19 cellular contexts compared by ENCODE assay signal in genomic region chr18:30094556-30094955, GRCh38.
DNase-seq lines count a peak whose midpoint lies in the region; ATAC-seq, FAIRE-seq and TF ChIP-seq lines count a peak whose summit lies in the region.
"Had no signal": no experiment of that assay in that cellular context is flagged by ENCODE, and none has a peak within 500 bp of the region (broad histone marks: within the 10 kb centered on the region; RNA-seq: fewer than 3 reads in every experiment).

No MANE protein-coding gene starts in this region.

- H3K79me2 ChIP-seq in astrocyte (ENCODE audit: insufficient read depth, low read length): no peaks in the 10 kb centered on the region

- H3K27me3 ChIP-seq in astrocyte (ENCODE audit: insufficient read depth, low read length): no peaks in the 10 kb centered on the region
- H3K27me3 ChIP-seq: body of pancreas, transverse colon had no signal

- no peak for TF ChIP-seq POLR2A in GM12891 (IDR thresholded peaks at IDR 0.05; ENCODE audit: low read depth, low read length)

- H3K4me1 Mint-ChIP-seq in astrocyte (ENCODE audit: low read depth, unreplicated experiment): peaks cover 16% of the 10 kb centered on the region
- H3K4me1 Mint-ChIP-seq in stimulated activated effector memory CD8-positive, alpha-beta T cell treated with anti-CD3 and anti-CD28 coated beads, Interleukin-12 subunit alpha, Interleukin-12 subunit beta, amount 100 ng/mL, for 72 hours: no peaks in the 10 kb centered on the region
- H3K4me1 Mint-ChIP-seq in stimulated activated memory B cell treated with anti-CD40 and anti-IgM and Interleukin-4, amounts not matched to agents 10 μg/mL and 1 μg/mL and 100 μg/mL, for 72 hours: no peaks in the 10 kb centered on the region
- H3K4me1 Mint-ChIP-seq: IgD-negative memory B cell had no signal

- H2AFZ ChIP-seq in astrocyte (ENCODE audit: low read depth, low read length): no peak overlapping the region

- DNase-seq in DMS53 (lab: John Stamatoyannopoulos, UW): peak; percentile 2
- DNase-seq in DMS53 treated with DMSO at 0.1 percent for 48 hours (lab: John Stamatoyannopoulos, UW; ENCODE audit: unreplicated experiment): no peak
- peak; percentile 49 for DNase-seq in astrocyte (ENCODE audit: low read depth)
- peak; percentile 8 for DNase-seq in glomerular visceral epithelial cell (ENCODE audit: extremely low spot score)
- DNase-seq in stimulated activated effector memory CD8-positive, alpha-beta T cell treated with anti-CD3 and anti-CD28 coated beads, Interleukin-12 subunit alpha, Interleukin-12 subunit beta, amount 100 ng/mL, for 72 hours (ENCODE audit: low spot score in 2 of 2): no peak
- DNase-seq in GM12891 (ENCODE audit: insufficient read length, low spot score): no peak
- DNase-seq in stimulated activated naive CD4-positive, alpha-beta T cell (lab: John Stamatoyannopoulos, UW): no peak
- DNase-seq: activated CD8-positive, alpha-beta memory T cell treated with anti-CD3 and anti-CD28 coated beads for 24 hours; activated effector memory CD4-positive, alpha-beta T cell treated with anti-CD3 and anti-CD28 coated beads, Interleukin-2, amount 50 U/mL, for 16 hours; body of pancreas; CD4-positive, alpha-beta T cell; effector memory CD8-positive, alpha-beta T cell; kidney; NCI-H1092 treated with DMSO at 0.1 percent for 48 hours; transverse colon had no signal

- no peaks in the 10 kb centered on the region for H3K9me3 ChIP-seq in astrocyte (ENCODE audit: insufficient read depth, low read depth, low read length)
- H3K9me3 ChIP-seq: body of pancreas, transverse colon had no signal

- no peaks in the 10 kb centered on the region for H3K36me3 ChIP-seq in astrocyte (ENCODE audit: insufficient read depth, low read length)
- H3K36me3 ChIP-seq: transverse colon had no signal

- H3K4me1 ChIP-seq in astrocyte (ENCODE audit: insufficient read depth, low read length): no peaks in the 10 kb centered on the region
- H3K4me1 ChIP-seq: body of pancreas, transverse colon had no signal

- ATAC-seq in stimulated activated effector memory CD8-positive, alpha-beta T cell treated with anti-CD3 and anti-CD28 coated beads, Interleukin-12 subunit alpha, Interleukin-12 subunit beta, amount 100 ng/mL, for 72 hours: no peak
- no peak for ATAC-seq in stimulated activated memory B cell treated with anti-CD40 and anti-IgM and Interleukin-4, amounts not matched to agents 10 μg/mL and 1 μg/mL and 100 μg/mL, for 72 hours
- ATAC-seq: body of pancreas; effector memory CD8-positive, alpha-beta T cell had no signal

- H3K9ac ChIP-seq in astrocyte (ENCODE audit: low read length): no peak overlapping the region

- H4K20me1 ChIP-seq in astrocyte (ENCODE audit: insufficient read depth, low read length): no peaks in the 10 kb centered on the region

- no peaks in the 10 kb centered on the region for H3K9me3 Mint-ChIP-seq in astrocyte (ENCODE audit: unreplicated experiment)
- H3K9me3 Mint-ChIP-seq in stimulated activated effector memory CD8-positive, alpha-beta T cell treated with anti-CD3 and anti-CD28 coated beads, Interleukin-12 subunit alpha, Interleukin-12 subunit beta, amount 100 ng/mL, for 72 hours: peaks cover 9% of the 10 kb centered on the region
- H3K9me3 Mint-ChIP-seq in stimulated activated memory B cell treated with anti-CD40 and anti-IgM and Interleukin-4, amounts not matched to agents 10 μg/mL and 1 μg/mL and 100 μg/mL, for 72 hours: no peaks in the 10 kb centered on the region

- no peak for TF ChIP-seq CTCF in astrocyte (IDR thresholded peaks at IDR 0.05; ENCODE audit: insufficient read depth, low read depth, low read length)

- peak overlapping the region; percentile 99 for H3K27ac Mint-ChIP-seq in astrocyte (ENCODE audit: unreplicated experiment)
- H3K27ac Mint-ChIP-seq in stimulated activated effector memory CD8-positive, alpha-beta T cell treated with anti-CD3 and anti-CD28 coated beads, Interleukin-12 subunit alpha, Interleukin-12 subunit beta, amount 100 ng/mL, for 72 hours: no peak overlapping the region
- no peak overlapping the region for H3K27ac Mint-ChIP-seq in stimulated activated memory B cell treated with anti-CD40 and anti-IgM and Interleukin-4, amounts not matched to agents 10 μg/mL and 1 μg/mL and 100 μg/mL, for 72 hours
- H3K27ac Mint-ChIP-seq: CD4-positive, alpha-beta T cell; effector memory CD8-positive, alpha-beta T cell; IgD-negative memory B cell had no signal

- H3K4me3 ChIP-seq in astrocyte (ENCODE audit: insufficient read depth, low read depth, low read length): no peak overlapping the region
- H3K4me3 ChIP-seq: body of pancreas, transverse colon had no signal

- H3K4me2 ChIP-seq in astrocyte (ENCODE audit: low read length): peak overlapping the region; percentile 45

- peak overlapping the region; percentile 12 for H3K27ac ChIP-seq in astrocyte (ENCODE audit: low read depth, low read length)
- H3K27ac ChIP-seq: 22Rv1, body of pancreas, transverse colon had no signal

- no peaks in the 10 kb centered on the region for H3K36me3 Mint-ChIP-seq in astrocyte (ENCODE audit: low read depth, unreplicated experiment)
- no peaks in the 10 kb centered on the region for H3K36me3 Mint-ChIP-seq in stimulated activated effector memory CD8-positive, alpha-beta T cell treated with anti-CD3 and anti-CD28 coated beads, Interleukin-12 subunit alpha, Interleukin-12 subunit beta, amount 100 ng/mL, for 72 hours
- no peaks in the 10 kb centered on the region for H3K36me3 Mint-ChIP-seq in stimulated activated memory B cell treated with anti-CD40 and anti-IgM and Interleukin-4, amounts not matched to agents 10 μg/mL and 1 μg/mL and 100 μg/mL, for 72 hours
- H3K36me3 Mint-ChIP-seq: IgD-negative memory B cell had no signal

- no peaks in the 10 kb centered on the region for H3K27me3 Mint-ChIP-seq in astrocyte (ENCODE audit: low read depth, unreplicated experiment)
- H3K27me3 Mint-ChIP-seq in stimulated activated memory B cell treated with anti-CD40 and anti-IgM and Interleukin-4, amounts not matched to agents 10 μg/mL and 1 μg/mL and 100 μg/mL, for 72 hours: no peaks in the 10 kb centered on the region
- H3K27me3 Mint-ChIP-seq: CD4-positive, alpha-beta T cell; effector memory CD8-positive, alpha-beta T cell; IgD-negative memory B cell had no signal

- no peak overlapping the region for H3K4me3 Mint-ChIP-seq in astrocyte (ENCODE audit: unreplicated experiment)
- H3K4me3 Mint-ChIP-seq in stimulated activated effector memory CD8-positive, alpha-beta T cell treated with anti-CD3 and anti-CD28 coated beads, Interleukin-12 subunit alpha, Interleukin-12 subunit beta, amount 100 ng/mL, for 72 hours: no peak overlapping the region
- H3K4me3 Mint-ChIP-seq in stimulated activated memory B cell treated with anti-CD40 and anti-IgM and Interleukin-4, amounts not matched to agents 10 μg/mL and 1 μg/mL and 100 μg/mL, for 72 hours: no peak overlapping the region
- H3K4me3 Mint-ChIP-seq: CD4-positive, alpha-beta T cell; effector memory CD8-positive, alpha-beta T cell; IgD-negative memory B cell had no signal

- FAIRE-seq in astrocyte (lab: Jason Lieb, UNC) (no peak), GM12891 (lab: Jason Lieb, UNC) (no peak)
- FAIRE-seq: GM19239 had no signal

TF ChIP-seq in GM12891, 5 proteins besides CTCF, POLR2A, EP300 and RAD21:
- TF ChIP-seq POLR2AphosphoS5 (IDR thresholded peaks at IDR 0.05; ENCODE audit: low read depth, low read length) (no peak), POU2F2 (IDR thresholded peaks at IDR 0.05; ENCODE audit: low read depth, low read length) (no peak), TAF1 (IDR thresholded peaks at IDR 0.05; ENCODE audit: low read depth, low read length) (no peak), SPI1 (IDR thresholded peaks at IDR 0.05; ENCODE audit: low read depth, low read length) (no peak), PAX5 (IDR thresholded peaks at IDR 0.05; ENCODE audit: insufficient read depth, low read length, severe bottlenecking) (no peak)

Comparison
In these comparisons a context has a peak if more than half of its experiments do, and no peak if none do; other contexts are left out.
1. DNase-seq: peak in DMS53 (single experiment), astrocyte (single experiment) and glomerular visceral epithelial cell (single experiment); none in DMS53 treated with DMSO at 0.1 percent for 48 hours (single experiment), stimulated activated effector memory CD8-positive, alpha-beta T cell treated with anti-CD3 and anti-CD28 coated beads, Interleukin-12 subunit alpha, Interleukin-12 subunit beta, amount 100 ng/mL, for 72 hours (0 of 2), GM12891 (single experiment) and stimulated activated naive CD4-positive, alpha-beta T cell (0 of 6).